ENCODE assay signal across 11 cellular contexts in the genomic region with DNA sequence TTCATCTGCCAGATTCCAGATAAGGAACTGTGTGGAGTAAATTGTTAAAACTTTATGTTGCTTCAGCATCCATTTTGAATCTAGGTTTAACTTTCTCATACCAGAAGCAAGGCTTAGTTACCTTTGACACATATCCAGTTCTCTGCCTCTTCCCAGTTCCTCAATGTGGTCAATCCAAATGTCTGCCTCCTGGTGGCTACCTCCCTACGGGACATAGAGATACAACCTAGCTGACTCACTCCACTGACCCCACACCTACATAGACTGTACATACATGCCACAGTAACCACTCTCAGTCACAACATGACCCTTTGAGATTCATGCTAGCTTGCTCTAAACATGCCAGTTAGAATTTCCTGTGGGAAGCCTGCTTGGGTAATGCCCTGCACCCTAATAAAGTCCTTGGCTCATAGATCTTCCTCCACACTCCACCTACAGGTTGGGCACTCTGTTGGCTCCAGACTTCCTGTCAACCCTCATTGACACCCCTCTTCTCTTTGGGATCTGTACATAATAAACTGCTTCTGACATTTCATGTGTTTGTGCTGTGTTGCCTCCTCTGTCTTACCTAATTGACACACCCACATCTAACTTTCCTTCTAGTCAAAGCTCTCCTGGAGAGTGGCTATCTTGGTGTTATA.
DNase-seq lines count a peak whose midpoint lies in the region; ATAC-seq, FAIRE-seq and TF ChIP-seq lines count a peak whose summit lies in the region.
"Had no signal": no experiment of that assay in that cellular context is flagged by ENCODE, and none has a peak within 500 bp of the region (broad histone marks: within the 10 kb centered on the region; RNA-seq: fewer than 3 reads in every experiment).

No MANE protein-coding gene starts in this region.

- H2AFZ ChIP-seq in SK-N-SH (ENCODE audit: low read depth): no peak overlapping the region

- TF ChIP-seq EP300 in SK-N-SH (IDR thresholded peaks at IDR 0.05; ENCODE audit: borderline replicate concordance in 1 of 2, low read depth in 1 of 2, low read length in 1 of 2): no peak

- peak; percentile 40; the same call in 1 of the 3 replicates for ATAC-seq in SK-N-SH treated with all-trans-retinoic acid at 6 μM for 48 hours
- ATAC-seq in GM21528 (IDR thresholded peaks at IDR 0.05; ENCODE audit: low FRiP score, unreplicated experiment): no peak
- ATAC-seq: stimulated activated effector memory CD8-positive, alpha-beta T cell treated with anti-CD3 and anti-CD28 coated beads, Interleukin-12 subunit alpha, Interleukin-12 subunit beta, amount 100 ng/mL, for 72 hours had no signal

- H4K20me1 ChIP-seq in SK-N-SH (ENCODE audit: insufficient read depth): no peaks in the 10 kb centered on the region

- TF ChIP-seq RAD21 in SK-N-SH (IDR thresholded peaks at IDR 0.05; ENCODE audit: low read length): no peak

- 0% methylated on average over 1 of the region's 1 CpG for WGBS in SK-N-SH (ENCODE audit: low lambda C conversion rate)

- CTCF ChIA-PET in SK-N-SH (lab: Yijun Ruan, JAX): no interaction called here

- peak; percentile 84 for FAIRE-seq in urothelium cell line (lab: Jason Lieb, UNC)

- H3K4me1 ChIP-seq in SK-N-SH (ENCODE audit: control insufficient read depth in 1 of 2, insufficient read depth in 2 of 2, low read depth in 1 of 2, low read length in 1 of 2): no peaks in the 10 kb centered on the region

- no peaks in the 10 kb centered on the region for H3K79me2 ChIP-seq in SK-N-SH (ENCODE audit: insufficient read depth)

- POLR2A ChIA-PET in SK-N-SH (lab: Yijun Ruan, JAX): no interaction called here

- H3K27ac ChIP-seq in SK-N-SH (ENCODE audit: low read depth in 2 of 2, low read length in 1 of 2): no peak overlapping the region

- H3K4me2 ChIP-seq in SK-N-SH: no peak overlapping the region

- no peaks in the 10 kb centered on the region for H3F3A ChIP-seq in SK-N-SH (replicated peaks; ENCODE audit: insufficient read depth)

- no peak overlapping the region for H3K9ac ChIP-seq in SK-N-SH

- H3K4me3 ChIP-seq in SK-N-SH (ENCODE audit: low read depth in 2 of 2, low read length in 1 of 2): no peak overlapping the region

- no peaks in the 10 kb centered on the region; the same call in 1 of the 2 replicates for H3K27me3 ChIP-seq in SK-N-SH (ENCODE audit: insufficient read depth)

- H3K9me3 ChIP-seq in SK-N-SH: no peaks in the 10 kb centered on the region

- H3K9me2 ChIP-seq in SK-N-SH: no peaks in the 10 kb centered on the region

- DNase-seq in SK-N-SH: no peak
- DNase-seq in T1000 (lab: John Stamatoyannopoulos, UW): peak; percentile 41
- peak; percentile 4 for DNase-seq in glomerular visceral epithelial cell (ENCODE audit: extremely low spot score)
- no peak for DNase-seq in urothelium cell line (ENCODE audit: low spot score)
- DNase-seq in hypothalamus (lab: John Stamatoyannopoulos, UW): no peak
- no peak for DNase-seq in NCI-H2029 (lab: John Stamatoyannopoulos, UW)
- DNase-seq: activated CD4-positive, alpha-beta T cell treated with anti-CD3 and anti-CD28 coated beads for 1 hour; activated gamma-delta T cell had no signal

- H3K36me3 ChIP-seq in SK-N-SH (replicated peaks in 1 of 2; ENCODE audit: control insufficient read depth in 1 of 2, insufficient read depth in 2 of 2, low read length in 1 of 2): no peaks in the 10 kb centered on the region

- no peak; the same call in 1 of the 2 replicates for TF ChIP-seq CTCF in SK-N-SH (IDR thresholded peaks at IDR 0.05)

TF ChIP-seq in SK-N-SH treated with all-trans-retinoic acid at 6 μM for 48 hours, 23 proteins besides CTCF, POLR2A, EP300 and RAD21:
- TF ChIP-seq PPARA (CRISPR knock-in tag; IDR thresholded peaks at IDR 0.05; ENCODE audit: borderline replicate concordance): no peak
- TF ChIP-seq ARNTL (CRISPR knock-in tag; IDR thresholded peaks at IDR 0.05; ENCODE audit: borderline replicate concordance, low read depth): no peak
- no peak for TF ChIP-seq ZC3H10 (CRISPR knock-in tag; IDR thresholded peaks at IDR 0.05)
- TF ChIP-seq RARB (CRISPR knock-in tag; IDR thresholded peaks at IDR 0.05): no peak
- TF ChIP-seq OSR1 (CRISPR knock-in tag; IDR thresholded peaks at IDR 0.05): no peak
- TF ChIP-seq ZNF8 (CRISPR knock-in tag; IDR thresholded peaks at IDR 0.05): no peak
- no peak for TF ChIP-seq ZFP30 (CRISPR knock-in tag; IDR thresholded peaks at IDR 0.05)
- TF ChIP-seq, protein P1, sequence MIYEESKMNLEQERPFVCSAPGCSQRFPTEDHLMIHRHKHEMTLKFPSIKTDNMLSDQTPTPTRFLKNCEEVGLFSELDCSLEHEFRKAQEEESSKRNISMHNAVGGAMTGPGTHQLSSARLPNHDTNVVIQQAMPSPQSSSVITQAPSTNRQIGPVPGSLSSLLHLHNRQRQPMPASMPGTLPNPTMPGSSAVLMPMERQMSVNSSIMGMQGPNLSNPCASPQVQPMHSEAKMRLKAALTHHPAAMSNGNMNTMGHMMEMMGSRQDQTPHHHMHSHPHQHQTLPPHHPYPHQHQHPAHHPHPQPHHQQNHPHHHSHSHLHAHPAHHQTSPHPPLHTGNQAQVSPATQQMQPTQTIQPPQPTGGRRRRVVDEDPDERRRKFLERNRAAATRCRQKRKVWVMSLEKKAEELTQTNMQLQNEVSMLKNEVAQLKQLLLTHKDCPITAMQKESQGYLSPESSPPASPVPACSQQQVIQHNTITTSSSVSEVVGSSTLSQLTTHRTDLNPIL (CRISPR knock-in tag; IDR thresholded peaks at IDR 0.05; ENCODE audit: low read depth): no peak
- no peak for TF ChIP-seq ZNF565 (CRISPR knock-in tag; conservative IDR thresholded peaks at IDR 0.05; ENCODE audit: low read depth)
- TF ChIP-seq BACH2 (CRISPR knock-in tag; IDR thresholded peaks at IDR 0.05; ENCODE audit: borderline replicate concordance): no peak

TF ChIP-seq in SK-N-SH, 30 proteins besides CTCF, POLR2A, EP300 and RAD21 (continues in another document):
- TF ChIP-seq SMC3 (IDR thresholded peaks at IDR 0.05; ENCODE audit: low read depth, low read length) (no peak), FOXM1 (IDR thresholded peaks at IDR 0.05; ENCODE audit: low read depth) (no peak), IRF3 (IDR thresholded peaks at IDR 0.05; ENCODE audit: low read depth, low read length) (no peak), CHD2 (IDR thresholded peaks at IDR 0.05; ENCODE audit: low read length, partially characterized antibody) (no peak), ZBTB33 (IDR thresholded peaks at IDR 0.05; ENCODE audit: borderline replicate concordance, low read depth) (no peak), TAF1 (IDR thresholded peaks at IDR 0.05; ENCODE audit: borderline replicate concordance, low read depth, low read length) (no peak), MXI1 (IDR thresholded peaks at IDR 0.05; ENCODE audit: low read depth, low read length) (no peak), MAX (IDR thresholded peaks at IDR 0.05; ENCODE audit: low read depth) (no peak), FOSL2 (IDR thresholded peaks at IDR 0.05; ENCODE audit: borderline replicate concordance, low read depth) (no peak), SIN3A (IDR thresholded peaks at IDR 0.05; ENCODE audit: borderline replicate concordance, low read depth, low read length) (no peak), GABPA (IDR thresholded peaks at IDR 0.05; ENCODE audit: low read depth) (no peak), MEF2A (IDR thresholded peaks at IDR 0.05; ENCODE audit: borderline replicate concordance, low read depth) (no peak), USF2 (IDR thresholded peaks at IDR 0.05; ENCODE audit: borderline replicate concordance, low read depth, low read length) (no peak), NRF1 (IDR thresholded peaks at IDR 0.05; ENCODE audit: low read depth, low read length) (no peak), RXRA (IDR thresholded peaks at IDR 0.05; ENCODE audit: borderline replicate concordance, low read depth) (no peak)
- TF ChIP-seq, protein P2, sequence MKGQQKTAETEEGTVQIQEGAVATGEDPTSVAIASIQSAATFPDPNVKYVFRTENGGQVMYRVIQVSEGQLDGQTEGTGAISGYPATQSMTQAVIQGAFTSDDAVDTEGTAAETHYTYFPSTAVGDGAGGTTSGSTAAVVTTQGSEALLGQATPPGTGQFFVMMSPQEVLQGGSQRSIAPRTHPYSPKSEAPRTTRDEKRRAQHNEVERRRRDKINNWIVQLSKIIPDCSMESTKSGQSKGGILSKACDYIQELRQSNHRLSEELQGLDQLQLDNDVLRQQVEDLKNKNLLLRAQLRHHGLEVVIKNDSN (IDR thresholded peaks at IDR 0.05; ENCODE audit: borderline replicate concordance, low read depth): no peak

Comparison
In these comparisons a context has a peak if more than half of its experiments do, and no peak if none do; other contexts are left out.
1. DNase-seq: peak in T1000 (single experiment) and glomerular visceral epithelial cell (single experiment); none in SK-N-SH (single experiment), urothelium cell line (single experiment), hypothalamus (0 of 51) and NCI-H2029 (single experiment).